In genomic region chr12:52811191-52812072, GRCh38 we compare ENCODE assay signal across 2 cellular contexts.
TF ChIP-seq lines count a peak whose summit lies in the region.

No MANE protein-coding gene starts in this region.

TF ChIP-seq in HEK293, 187 proteins besides CTCF, POLR2A, EP300 and RAD21:
- peak; percentile 25; the same call in 1 of the 2 replicates for TF ChIP-seq ZNF768 (tag by site-specific recombination; IDR thresholded peaks at IDR 0.05)
- TF ChIP-seq HOXC10 (CRISPR knock-in tag; IDR thresholded peaks at IDR 0.05), result no peak
- TF ChIP-seq ZNF16 (tag by site-specific recombination; IDR thresholded peaks at IDR 0.05; ENCODE audit: low read depth), result no peak
- no peak for TF ChIP-seq ATF2 (tag by site-specific recombination; IDR thresholded peaks at IDR 0.05; ENCODE audit: low read depth)
- TF ChIP-seq SP2 (tag by site-specific recombination; IDR thresholded peaks at IDR 0.05), result no peak
- no peak for TF ChIP-seq PRDM4 (tag by site-specific recombination; IDR thresholded peaks at IDR 0.05)
- no peak for TF ChIP-seq ZNF214 (tag by site-specific recombination; IDR thresholded peaks at IDR 0.05; ENCODE audit: borderline replicate concordance)
- TF ChIP-seq KLF9 (tag by site-specific recombination; IDR thresholded peaks at IDR 0.05; ENCODE audit: low read depth), result no peak
- no peak for TF ChIP-seq SALL2 (tag by site-specific recombination; IDR thresholded peaks at IDR 0.05; ENCODE audit: borderline replicate concordance)

TF ChIP-seq in H1, 55 proteins besides CTCF, POLR2A, EP300 and RAD21:
- TF ChIP-seq JUND (IDR thresholded peaks at IDR 0.05; ENCODE audit: low read length), result no peak
- 0 out of 2 replicates have a peak, but pooled peaks have one; percentile 23 for TF ChIP-seq KDM1A (IDR thresholded peaks at IDR 0.05; ENCODE audit: borderline replicate concordance, low read length)
TF ChIP-seq in H1: peak in this region for 1.
